ENCODE assay signal across 30 cellular contexts in genomic region chr19:41916033-41916424, GRCh38. TPM values are rescaled to one million over a fixed set of nuclear protein-coding genes. Genes with fewer than 3 reads are reported as not detected.
DNase-seq lines count a peak whose midpoint lies in the region; ATAC-seq, FAIRE-seq and TF ChIP-seq lines count a peak whose summit lies in the region.
"Had no signal": no experiment of that assay in that cellular context is flagged by ENCODE, and none has a peak within 500 bp of the region (broad histone marks: within the 10 kb centered on the region; RNA-seq: fewer than 3 reads in every experiment).

No MANE protein-coding gene starts in this region.

- H3K4me2 ChIP-seq in HepG2 (ENCODE audit: low read depth, low read length) (no peak overlapping the region), PC-9 (no peak overlapping the region)

- WGBS in HepG2 (ENCODE audit: low lambda C conversion rate) = 72% methylated on average over 13 of the region's 13 CpGs
- 17% methylated on average over 1 of the region's 13 CpGs for WGBS in right lobe of liver (ENCODE audit: insufficient coverage, low coverage, low lambda C conversion rate, missing lambda C conversion rate)

- TF ChIP-seq EP300 in HepG2 (IDR thresholded peaks at IDR 0.05; ENCODE audit: low read depth in 2 of 2, low read length in 2 of 2) (no peak), HepG2 (CRISPR knock-in tag; IDR thresholded peaks at IDR 0.05; ENCODE audit: borderline replicate concordance) (no peak)

- no peak for TF ChIP-seq RAD21 in HepG2 (CRISPR knock-in tag; IDR thresholded peaks at IDR 0.05)

- H3K9ac ChIP-seq in HepG2 (ENCODE audit: insufficient read depth, low read depth, low read length) = no peak overlapping the region

- peaks cover 10 to 37% of the 10 kb centered on the region in 2 experiments for H3K27me3 ChIP-seq in HepG2 (ENCODE audit: control insufficient read depth in 1 of 2, insufficient read depth in 2 of 2, low read length in 2 of 2)
- no peaks in the 10 kb centered on the region for H3K27me3 ChIP-seq in right lobe of liver
- peaks cover 46% of the 10 kb centered on the region for H3K27me3 ChIP-seq in PC-9 (ENCODE audit: insufficient read depth, low read depth)
- H3K27me3 ChIP-seq: testis had no signal

- H3K4me3 ChIP-seq in HepG2 (replicated peaks in 1 of 3; ENCODE audit: insufficient read depth in 1 of 3, low read depth in 2 of 3, low read length in 3 of 3) = no peak overlapping the region
- H3K4me3 ChIP-seq in right lobe of liver = no peak overlapping the region
- no peak overlapping the region for H3K4me3 ChIP-seq in PC-9
- H3K4me3 ChIP-seq: prostate gland, SJCRH30, testis, uterus had no signal

- H4K20me1 ChIP-seq in HepG2 (ENCODE audit: insufficient read depth, low read length) = no peaks in the 10 kb centered on the region
- H4K20me1 ChIP-seq in PC-9 (ENCODE audit: insufficient read depth) = no peaks in the 10 kb centered on the region

- peaks cover 21% of the 10 kb centered on the region for H3K4me1 Mint-ChIP-seq in T-helper 17 cell

- TF ChIP-seq POLR2A in HepG2 (IDR thresholded peaks at IDR 0.05; ENCODE audit: insufficient read depth in 1 of 2, low read depth in 2 of 2, low read length in 2 of 2) = no peak
- TF ChIP-seq POLR2A in right lobe of liver (IDR thresholded peaks at IDR 0.05) = no peak

- BruUV-seq in HepG2 (replicated peaks; lab: Mats Ljungman, UMichigan) (no TSS peak), PC-9 (replicated peaks; lab: Mats Ljungman, UMichigan) (no TSS peak)

- no peak overlapping the region for H3K27ac ChIP-seq in HepG2 (ENCODE audit: extremely low read length, insufficient read depth, low read length)
- H3K27ac ChIP-seq in right lobe of liver = no peak overlapping the region
- no peak overlapping the region for H3K27ac ChIP-seq in PC-9
- H3K27ac ChIP-seq: prostate gland, SJCRH30, testis, uterus had no signal

- no peaks in the 10 kb centered on the region for H3K36me3 ChIP-seq in HepG2 (replicated peaks in 1 of 2; ENCODE audit: control insufficient read depth in 1 of 2, insufficient read depth in 2 of 2, low read length in 2 of 2)
- H3K36me3 ChIP-seq in right lobe of liver = no peaks in the 10 kb centered on the region
- H3K36me3 ChIP-seq in PC-9 (ENCODE audit: low read depth) = no peaks in the 10 kb centered on the region
- H3K36me3 ChIP-seq: prostate gland, SJCRH30, uterus had no signal

- H3K27me3 Mint-ChIP-seq in T-helper 17 cell = peaks cover 15% of the 10 kb centered on the region

- DNase-seq in HepG2 (ENCODE audit: low spot score) (no peak), right lobe of liver (no peak), T-helper 17 cell (no peak), HT-29 (ENCODE audit: low spot score) (no peak), DMS 273 treated with DMSO at 0.1 percent for 48 hours (lab: John Stamatoyannopoulos, UW) (no peak), PC-9 (no peak)
- DNase-seq: activated CD4-positive, alpha-beta T cell treated with anti-CD3 and anti-CD28 coated beads, Interleukin-2, amount 10 ng/mL, durations not matched to agents 24 days and 14 days; activated gamma-delta T cell; activated naive CD8-positive, alpha-beta T cell treated with anti-CD3 and anti-CD28 coated beads for 36 hours; activated T-cell treated with anti-CD3 and anti-CD28 coated beads, Interleukin-2, amount 50 U/mL, for 24 hours; AML-193; aorta; CD8-positive, alpha-beta memory T cell; kidney; NCI-H2171 treated with DMSO at 0.1 percent for 48 hours; NCI-H510A treated with DMSO at 0.1 percent for 48 hours; nucleus accumbens; SJCRH30; stimulated activated CD8-positive, alpha-beta memory T cell treated with anti-CD3 and anti-CD28 coated beads, Interleukin-4, amount 100 ng/mL, for 48 hours; testis; uterus had no signal

- ATAC-seq in HepG2 = no peak
- ATAC-seq in right lobe of liver = no peak
- ATAC-seq in T-helper 17 cell = peak; percentile 20
- ATAC-seq: sciatic nerve had no signal

- H3K9me2 ChIP-seq in PC-9 (ENCODE audit: insufficient read depth) = no peaks in the 10 kb centered on the region

- in situ Hi-C loops in HepG2 (cut with HindIII; ENCODE audit: extremely low pct_ligation_motif_present, low pct_unique_long_range_greater_than_20kb) = no loop called here

- no peaks in the 10 kb centered on the region for H3K79me2 ChIP-seq in HepG2 (ENCODE audit: insufficient read depth, low read length)
- no peaks in the 10 kb centered on the region for H3K79me2 ChIP-seq in PC-9 (ENCODE audit: low read depth)

- no peak for FAIRE-seq in HepG2 (lab: Jason Lieb, UNC)
- FAIRE-seq: endothelial cell of umbilical vein, frontal cortex, kidney had no signal

- H3F3A ChIP-seq in PC-9 (ENCODE audit: insufficient read depth, low read depth) = peaks cover 22% of the 10 kb centered on the region; the same call in 1 of the 2 replicates

- no peak overlapping the region for H3K4me3 Mint-ChIP-seq in T-helper 17 cell
- H3K4me3 Mint-ChIP-seq: activated CD4-positive, alpha-beta T cell treated with anti-CD3 and anti-CD28 coated beads, Interleukin-2, amount 10 ng/mL, durations not matched to agents 24 days and 14 days; activated naive CD8-positive, alpha-beta T cell treated with anti-CD3 and anti-CD28 coated beads for 36 hours; activated T-cell treated with anti-CD3 and anti-CD28 coated beads, Interleukin-2, amount 50 U/mL, for 24 hours; CD8-positive, alpha-beta memory T cell; stimulated activated naive CD8-positive, alpha-beta T cell treated with anti-CD3 and anti-CD28 coated beads, Interleukin-15, Interleukin-2, amounts not matched to agents 100 ng/mL and 50 ng/mL, for 24 hours had no signal

- H3K9me3 ChIP-seq in HepG2 (ENCODE audit: low read length) = no peaks in the 10 kb centered on the region
- H3K9me3 ChIP-seq in right lobe of liver = no peaks in the 10 kb centered on the region
- no peaks in the 10 kb centered on the region for H3K9me3 ChIP-seq in T-helper 17 cell (ENCODE audit: control insufficient read depth, low read length, poor library complexity, severe bottlenecking)
- no peaks in the 10 kb centered on the region for H3K9me3 ChIP-seq in PC-9 (ENCODE audit: insufficient read depth, low read depth)
- H3K9me3 ChIP-seq: prostate gland, SJCRH30, testis, uterus had no signal

- CTCF ChIA-PET in HepG2 (lab: Yijun Ruan, JAX; ENCODE audit: low intra/inter-chr PET ratio, low total read pairs) = no interaction called here
- CTCF ChIA-PET in PC-9 (lab: Charles Lee) = no interaction called here

- intact Hi-C loops in HepG2 (cut with micrococcal nuclease; ENCODE audit: unreplicated experiment) = no loop called here
- intact Hi-C loops in right lobe of liver (cut with DNase I) = no loop called here
- intact Hi-C loops in PC-9 (cut with micrococcal nuclease; ENCODE audit: unreplicated experiment) = no loop called here

- H2AFZ ChIP-seq in HepG2 (ENCODE audit: low read length) (no peak overlapping the region), PC-9 (no peak overlapping the region)

- H3K36me3 Mint-ChIP-seq in T-helper 17 cell (ENCODE audit: low read depth) = peaks cover 3% of the 10 kb centered on the region
- H3K36me3 Mint-ChIP-seq: activated naive CD8-positive, alpha-beta T cell treated with anti-CD3 and anti-CD28 coated beads for 36 hours; CD8-positive, alpha-beta memory T cell had no signal

- POLR2A ChIA-PET in HepG2 (lab: Yijun Ruan, JAX) = no interaction called here
- POLR2A ChIA-PET in PC-9 (lab: Charles Lee; ENCODE audit: unreplicated experiment) = no interaction called here

- no peaks in the 10 kb centered on the region for H3K4me1 ChIP-seq in HepG2 (ENCODE audit: insufficient read depth, low read length)
- H3K4me1 ChIP-seq in right lobe of liver = no peaks in the 10 kb centered on the region
- H3K4me1 ChIP-seq in PC-9 (replicated peaks; ENCODE audit: insufficient read depth) = no peaks in the 10 kb centered on the region
- H3K4me1 ChIP-seq: prostate gland, SJCRH30, uterus had no signal

- H3K27ac Mint-ChIP-seq in T-helper 17 cell = no peak overlapping the region
- H3K27ac Mint-ChIP-seq: activated CD4-positive, alpha-beta T cell treated with anti-CD3 and anti-CD28 coated beads, Interleukin-2, amount 10 ng/mL, durations not matched to agents 24 days and 14 days; activated naive CD8-positive, alpha-beta T cell treated with anti-CD3 and anti-CD28 coated beads for 36 hours; activated T-cell treated with anti-CD3 and anti-CD28 coated beads, Interleukin-2, amount 50 U/mL, for 24 hours; CD8-positive, alpha-beta memory T cell; stimulated activated naive CD8-positive, alpha-beta T cell treated with anti-CD3 and anti-CD28 coated beads, Interleukin-15, Interleukin-2, amounts not matched to agents 100 ng/mL and 50 ng/mL, for 24 hours had no signal

- no peak for TF ChIP-seq CTCF in HepG2 (CRISPR knock-in tag; IDR thresholded peaks at IDR 0.05)
- no peak for TF ChIP-seq CTCF in right lobe of liver (IDR thresholded peaks at IDR 0.05)
- no peak for TF ChIP-seq CTCF in PC-9 (conservative IDR thresholded peaks at IDR 0.05)

RNA-seq across cellular contexts. Expression of gene ERFL, which starts 12.2 kb away (rescaled TPM):
- not detected in 2 replicates for total RNA-seq in HepG2 (2016; rRNA removed; fragmentation: Illumina TruSeq; extraction: Trizol)
- not detected in 2 replicates for total RNA-seq in HepG2 (2016; cell fraction: cytosol; rRNA removed; fragmentation: Illumina TruSeq; extraction: Trizol; ENCODE audit: low read depth)
- not detected in 2 replicates for total RNA-seq in HepG2 (2016; cell fraction: insoluble cytoplasmic fraction; rRNA removed; fragmentation: Illumina TruSeq; extraction: Trizol)
- total RNA-seq in HepG2 (2016; cell fraction: membrane; rRNA removed; fragmentation: Illumina TruSeq; extraction: Trizol) = not detected in 2 replicates
- total RNA-seq in HepG2 (2016; cell fraction: nucleus; rRNA removed; fragmentation: Illumina TruSeq; extraction: Trizol) = not detected in 2 replicates
- polyA plus RNA-seq in HepG2 (2011; rRNA removed) = not detected in 2 replicates
- polyA plus RNA-seq in HepG2 (2011; cell fraction: cytosol; rRNA removed) = 0.03 TPM in 1 of 2 replicates, not detected in the other
- not detected in 2 replicates for polyA plus RNA-seq in HepG2 (2011; cell fraction: nucleus; rRNA removed)
- polyA plus RNA-seq in HepG2 (2012) = 0.07 TPM in 1 of 2 replicates, not detected in the other
- not detected in 2 replicates for polyA plus RNA-seq in HepG2 (2016; cell fraction: cytosol; fragmentation: Illumina TruSeq; extraction: Trizol; ENCODE audit: low read depth)
- polyA plus RNA-seq in HepG2 (2016; cell fraction: insoluble cytoplasmic fraction; fragmentation: Illumina TruSeq; extraction: Trizol; ENCODE audit: low read depth) = not detected in 2 replicates
- polyA plus RNA-seq in HepG2 (2016; cell fraction: membrane; fragmentation: Illumina TruSeq; extraction: Trizol; ENCODE audit: low read depth) = not detected in 2 replicates
- not detected in 2 replicates for polyA plus RNA-seq in HepG2 (2016; cell fraction: nucleus; fragmentation: Illumina TruSeq; extraction: Trizol; ENCODE audit: insufficient read depth, low read depth)
- polyA minus RNA-seq in HepG2 (2011; rRNA and poly(A)+ RNA removed; ENCODE audit: low replicate concordance) = not detected in 2 replicates
- not detected in 2 replicates for polyA minus RNA-seq in HepG2 (2011; cell fraction: cytosol; rRNA and poly(A)+ RNA removed)
- polyA minus RNA-seq in HepG2 (2011; cell fraction: nucleus; rRNA and poly(A)+ RNA removed) = not detected in 2 replicates
- not detected for total RNA-seq in right lobe of liver
- total RNA-seq in T-helper 17 cell = 1 to 10 TPM; 2.4 to 3.1 TPM
- total RNA-seq in HT-29 (2014; rRNA removed; shearing (Covaris generic)) = 0.39 and 0.64 TPM in 2 replicates
- 0.65 and 0.98 TPM in 2 replicates for total RNA-seq in PC-9 (2021)
- total RNA-seq: endothelial cell of umbilical vein, frontal cortex, liver, myocyte, RPMI7951, SJCRH30 had no signal
- polyA plus RNA-seq: CD8-positive, alpha-beta memory T cell; endothelial cell of umbilical vein; liver had no signal

RNA-seq across cellular contexts. Expression of gene ARHGEF1, which starts 33.0 kb away (rescaled TPM):
- total RNA-seq in HepG2 (2016; rRNA removed; fragmentation: Illumina TruSeq; extraction: Trizol) (26.2 and 34.7 TPM in 2 replicates), right lobe of liver (10 to 100 TPM; 25.3 to 39.7 (median 30.2) TPM), T-helper 17 cell (100 to 1,000 TPM; 929 to 961 TPM), PC-9 (2021) (101 and 109 TPM in 2 replicates)
- total RNA-seq in HepG2 (2016; cell fraction: cytosol; rRNA removed; fragmentation: Illumina TruSeq; extraction: Trizol; ENCODE audit: low read depth) = 6.5 and 9.6 TPM in 2 replicates
- 16.1 and 36.8 TPM in 2 replicates for total RNA-seq in HepG2 (2016; cell fraction: insoluble cytoplasmic fraction; rRNA removed; fragmentation: Illumina TruSeq; extraction: Trizol)
- 10.4 and 11.0 TPM in 2 replicates for total RNA-seq in HepG2 (2016; cell fraction: membrane; rRNA removed; fragmentation: Illumina TruSeq; extraction: Trizol)
- total RNA-seq in HepG2 (2016; cell fraction: nucleus; rRNA removed; fragmentation: Illumina TruSeq; extraction: Trizol) = 28.3 and 29.2 TPM in 2 replicates
- 33.1 and 33.7 TPM in 2 replicates for polyA plus RNA-seq in HepG2 (2011; rRNA removed)
- polyA plus RNA-seq in HepG2 (2011; cell fraction: cytosol; rRNA removed) = 20.2 and 33.5 TPM in 2 replicates
- polyA plus RNA-seq in HepG2 (2011; cell fraction: nucleus; rRNA removed) = 215 and 292 TPM in 2 replicates
- polyA plus RNA-seq in HepG2 (2012) = 33.2 and 34.0 TPM in 2 replicates
- 3.8 and 4.4 TPM in 2 replicates for polyA plus RNA-seq in HepG2 (2016; cell fraction: cytosol; fragmentation: Illumina TruSeq; extraction: Trizol; ENCODE audit: low read depth)
- 20.7 and 29.5 TPM in 2 replicates for polyA plus RNA-seq in HepG2 (2016; cell fraction: insoluble cytoplasmic fraction; fragmentation: Illumina TruSeq; extraction: Trizol; ENCODE audit: low read depth)
- 7.4 and 8.4 TPM in 2 replicates for polyA plus RNA-seq in HepG2 (2016; cell fraction: membrane; fragmentation: Illumina TruSeq; extraction: Trizol; ENCODE audit: low read depth)
- 90.2 and 102 TPM in 2 replicates for polyA plus RNA-seq in HepG2 (2016; cell fraction: nucleus; fragmentation: Illumina TruSeq; extraction: Trizol; ENCODE audit: insufficient read depth, low read depth)
- polyA minus RNA-seq in HepG2 (2011; rRNA and poly(A)+ RNA removed; ENCODE audit: low replicate concordance) = 15.9 and 39.4 TPM in 2 replicates
- polyA minus RNA-seq in HepG2 (2011; cell fraction: cytosol; rRNA and poly(A)+ RNA removed) = 16.3 and 26.4 TPM in 2 replicates
- polyA minus RNA-seq in HepG2 (2011; cell fraction: nucleus; rRNA and poly(A)+ RNA removed) = 29.6 and 31.9 TPM in 2 replicates
- total RNA-seq in HT-29 (2014; rRNA removed; shearing (Covaris generic)) = 189 and 199 TPM in 2 replicates

RNA-seq across cellular contexts. Expression of gene CD79A, which starts 39.0 kb away (rescaled TPM):
- total RNA-seq in HepG2 (2016; rRNA removed; fragmentation: Illumina TruSeq; extraction: Trizol) (0.27 and 0.33 TPM in 2 replicates), right lobe of liver (under 1 TPM in 4 of 6 experiments, not detected in 2; 0.18 to 0.71 (median 0.39) TPM), T-helper 17 cell (10 to 100 TPM in 1 of 2 donors, 1 to 10 TPM in 1; 1.6 to 27.3 TPM), PC-9 (2021) (0.33 and 0.59 TPM in 2 replicates)
- total RNA-seq in HepG2 (2016; cell fraction: cytosol; rRNA removed; fragmentation: Illumina TruSeq; extraction: Trizol; ENCODE audit: low read depth) = 0.26 and 0.51 TPM in 2 replicates
- 0.24 and 0.37 TPM in 2 replicates for total RNA-seq in HepG2 (2016; cell fraction: insoluble cytoplasmic fraction; rRNA removed; fragmentation: Illumina TruSeq; extraction: Trizol)
- total RNA-seq in HepG2 (2016; cell fraction: membrane; rRNA removed; fragmentation: Illumina TruSeq; extraction: Trizol) = 0.62 TPM in 1 of 2 replicates, not detected in the other
- total RNA-seq in HepG2 (2016; cell fraction: nucleus; rRNA removed; fragmentation: Illumina TruSeq; extraction: Trizol) = 0.40 TPM in 1 of 2 replicates, not detected in the other
- polyA plus RNA-seq in HepG2 (2011; rRNA removed) = 0.24 and 0.30 TPM in 2 replicates
- polyA plus RNA-seq in HepG2 (2011; cell fraction: cytosol; rRNA removed) = 0.44 and 0.52 TPM in 2 replicates
- polyA plus RNA-seq in HepG2 (2011; cell fraction: nucleus; rRNA removed) = 0.31 and 0.51 TPM in 2 replicates
- 0.25 TPM in 1 of 2 replicates, not detected in the other for polyA plus RNA-seq in HepG2 (2012)
- 0.21 and 0.44 TPM in 2 replicates for polyA plus RNA-seq in HepG2 (2016; cell fraction: cytosol; fragmentation: Illumina TruSeq; extraction: Trizol; ENCODE audit: low read depth)
- polyA plus RNA-seq in HepG2 (2016; cell fraction: insoluble cytoplasmic fraction; fragmentation: Illumina TruSeq; extraction: Trizol; ENCODE audit: low read depth) = 0.49 and 0.52 TPM in 2 replicates
- 0.69 and 1.1 TPM in 2 replicates for polyA plus RNA-seq in HepG2 (2016; cell fraction: membrane; fragmentation: Illumina TruSeq; extraction: Trizol; ENCODE audit: low read depth)
- 0.78 and 0.95 TPM in 2 replicates for polyA plus RNA-seq in HepG2 (2016; cell fraction: nucleus; fragmentation: Illumina TruSeq; extraction: Trizol; ENCODE audit: insufficient read depth, low read depth)
- 0.26 and 0.84 TPM in 2 replicates for polyA minus RNA-seq in HepG2 (2011; rRNA and poly(A)+ RNA removed; ENCODE audit: low replicate concordance)
- 0.49 TPM in 1 of 2 replicates, not detected in the other for polyA minus RNA-seq in HepG2 (2011; cell fraction: cytosol; rRNA and poly(A)+ RNA removed)
- not detected in 2 replicates for polyA minus RNA-seq in HepG2 (2011; cell fraction: nucleus; rRNA and poly(A)+ RNA removed)
- 0.81 and 1.4 TPM in 2 replicates for total RNA-seq in HT-29 (2014; rRNA removed; shearing (Covaris generic))
- total RNA-seq: bronchial epithelial cell, endothelial cell of umbilical vein, frontal cortex, RPMI7951 had no signal

RNA-seq across cellular contexts. Expression of gene RABAC1, which starts 43.1 kb away (rescaled TPM):
- total RNA-seq in HepG2 (2016; rRNA removed; fragmentation: Illumina TruSeq; extraction: Trizol) = 20.7 and 37.4 TPM in 2 replicates
- 32.7 and 40.5 TPM in 2 replicates for total RNA-seq in HepG2 (2016; cell fraction: cytosol; rRNA removed; fragmentation: Illumina TruSeq; extraction: Trizol; ENCODE audit: low read depth)
- total RNA-seq in HepG2 (2016; cell fraction: insoluble cytoplasmic fraction; rRNA removed; fragmentation: Illumina TruSeq; extraction: Trizol) = 21.9 and 38.8 TPM in 2 replicates
- total RNA-seq in HepG2 (2016; cell fraction: membrane; rRNA removed; fragmentation: Illumina TruSeq; extraction: Trizol) = 24.1 and 26.6 TPM in 2 replicates
- total RNA-seq in HepG2 (2016; cell fraction: nucleus; rRNA removed; fragmentation: Illumina TruSeq; extraction: Trizol) = 28.4 and 29.8 TPM in 2 replicates
- polyA plus RNA-seq in HepG2 (2011; rRNA removed) = 74.0 and 91.2 TPM in 2 replicates
- polyA plus RNA-seq in HepG2 (2011; cell fraction: cytosol; rRNA removed) = 112 and 172 TPM in 2 replicates
- 93.5 and 96.2 TPM in 2 replicates for polyA plus RNA-seq in HepG2 (2011; cell fraction: nucleus; rRNA removed)
- 38.2 and 66.0 TPM in 2 replicates for polyA plus RNA-seq in HepG2 (2012)
- 34.2 and 39.3 TPM in 2 replicates for polyA plus RNA-seq in HepG2 (2016; cell fraction: cytosol; fragmentation: Illumina TruSeq; extraction: Trizol; ENCODE audit: low read depth)
- 20.0 and 22.5 TPM in 2 replicates for polyA plus RNA-seq in HepG2 (2016; cell fraction: insoluble cytoplasmic fraction; fragmentation: Illumina TruSeq; extraction: Trizol; ENCODE audit: low read depth)
- 21.0 and 26.9 TPM in 2 replicates for polyA plus RNA-seq in HepG2 (2016; cell fraction: membrane; fragmentation: Illumina TruSeq; extraction: Trizol; ENCODE audit: low read depth)
- 52.4 and 53.1 TPM in 2 replicates for polyA plus RNA-seq in HepG2 (2016; cell fraction: nucleus; fragmentation: Illumina TruSeq; extraction: Trizol; ENCODE audit: insufficient read depth, low read depth)
- 32.5 and 96.8 TPM in 2 replicates for polyA minus RNA-seq in HepG2 (2011; rRNA and poly(A)+ RNA removed; ENCODE audit: low replicate concordance)
- polyA minus RNA-seq in HepG2 (2011; cell fraction: cytosol; rRNA and poly(A)+ RNA removed) = 26.4 and 26.8 TPM in 2 replicates
- polyA minus RNA-seq in HepG2 (2011; cell fraction: nucleus; rRNA and poly(A)+ RNA removed) = 21.6 and 26.0 TPM in 2 replicates
- total RNA-seq in right lobe of liver = 100 to 1,000 TPM in 2 of 6 experiments, 10 to 100 TPM in 4; 53.6 to 124 (median 75.8) TPM
- total RNA-seq in T-helper 17 cell = 10 to 100 TPM; 90.1 to 98.3 TPM
- total RNA-seq in HT-29 (2014; rRNA removed; shearing (Covaris generic)) = 232 and 234 TPM in 2 replicates
- total RNA-seq in PC-9 (2021) = 110 and 188 TPM in 2 replicates

RNA-seq across cellular contexts. Expression of gene RPS19, which starts 56.0 kb away (rescaled TPM):
- 4,758 and 5,028 TPM in 2 replicates for total RNA-seq in HepG2 (2016; rRNA removed; fragmentation: Illumina TruSeq; extraction: Trizol)
- 8,990 and 9,707 TPM in 2 replicates for total RNA-seq in HepG2 (2016; cell fraction: cytosol; rRNA removed; fragmentation: Illumina TruSeq; extraction: Trizol; ENCODE audit: low read depth)
- total RNA-seq in HepG2 (2016; cell fraction: insoluble cytoplasmic fraction; rRNA removed; fragmentation: Illumina TruSeq; extraction: Trizol) = 4,892 and 5,330 TPM in 2 replicates
- total RNA-seq in HepG2 (2016; cell fraction: membrane; rRNA removed; fragmentation: Illumina TruSeq; extraction: Trizol) = 12,897 and 13,497 TPM in 2 replicates
- total RNA-seq in HepG2 (2016; cell fraction: nucleus; rRNA removed; fragmentation: Illumina TruSeq; extraction: Trizol) = 1,659 and 1,838 TPM in 2 replicates
- polyA plus RNA-seq in HepG2 (2011; rRNA removed) = 1,633 and 1,983 TPM in 2 replicates
- 4,354 and 8,495 TPM in 2 replicates for polyA plus RNA-seq in HepG2 (2011; cell fraction: cytosol; rRNA removed)
- 1,845 and 2,001 TPM in 2 replicates for polyA plus RNA-seq in HepG2 (2011; cell fraction: nucleus; rRNA removed)
- 3,093 and 4,312 TPM in 2 replicates for polyA plus RNA-seq in HepG2 (2012)
- polyA plus RNA-seq in HepG2 (2016; cell fraction: cytosol; fragmentation: Illumina TruSeq; extraction: Trizol; ENCODE audit: low read depth) = 10,211 and 10,944 TPM in 2 replicates
- polyA plus RNA-seq in HepG2 (2016; cell fraction: insoluble cytoplasmic fraction; fragmentation: Illumina TruSeq; extraction: Trizol; ENCODE audit: low read depth) = 4,747 and 4,833 TPM in 2 replicates
- 11,477 and 11,931 TPM in 2 replicates for polyA plus RNA-seq in HepG2 (2016; cell fraction: membrane; fragmentation: Illumina TruSeq; extraction: Trizol; ENCODE audit: low read depth)
- polyA plus RNA-seq in HepG2 (2016; cell fraction: nucleus; fragmentation: Illumina TruSeq; extraction: Trizol; ENCODE audit: insufficient read depth, low read depth) = 2,975 and 3,175 TPM in 2 replicates
- 958 and 1,242 TPM in 2 replicates for polyA minus RNA-seq in HepG2 (2011; rRNA and poly(A)+ RNA removed; ENCODE audit: low replicate concordance)
- 1,380 TPM in 2 replicates for polyA minus RNA-seq in HepG2 (2011; cell fraction: cytosol; rRNA and poly(A)+ RNA removed)
- 385 and 466 TPM in 2 replicates for polyA minus RNA-seq in HepG2 (2011; cell fraction: nucleus; rRNA and poly(A)+ RNA removed)
- total RNA-seq in right lobe of liver = 100 to 1,000 TPM; 347 to 556 (median 499) TPM
- total RNA-seq in T-helper 17 cell = 1,000 to 10,000 TPM; 3,299 to 3,349 TPM
- total RNA-seq in HT-29 (2014; rRNA removed; shearing (Covaris generic)) = 4,362 and 4,557 TPM in 2 replicates
- total RNA-seq in PC-9 (2021) = 2,593 and 3,356 TPM in 2 replicates
